In the genomic region with DNA sequence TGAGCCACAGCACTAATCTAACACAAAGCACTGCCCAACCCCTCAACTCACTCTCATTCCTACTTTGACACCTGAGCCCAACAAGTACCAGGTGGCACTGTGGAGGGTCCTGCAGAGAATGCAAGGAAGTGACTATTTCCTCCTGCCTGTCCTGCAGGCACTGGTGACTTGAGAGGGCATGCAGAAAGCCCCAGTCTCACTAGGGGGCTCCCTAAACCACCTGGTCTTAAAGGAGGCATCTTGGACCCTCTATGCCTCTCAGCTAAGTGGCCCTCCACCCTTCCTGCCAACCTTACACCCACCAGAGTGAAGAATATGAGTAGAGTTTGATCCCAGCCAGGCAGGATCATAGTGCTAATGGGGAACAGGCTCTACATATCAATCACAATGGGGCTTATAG, we compare ENCODE assay signal across 7 cellular contexts. TPM values are rescaled to one million over a fixed set of nuclear protein-coding genes. Genes with fewer than 3 reads are reported as not detected.
A peak's percentile ranks its signal among the peaks of the same experiment; 100 is the strongest.
DNase-seq lines count a peak whose midpoint lies in the region; ATAC-seq, FAIRE-seq and TF ChIP-seq lines count a peak whose summit lies in the region.
"Had no signal": no experiment of that assay in that cellular context is flagged by ENCODE, and none has a peak within 500 bp of the region (broad histone marks: within the 10 kb centered on the region; RNA-seq: fewer than 3 reads in every experiment).

No MANE protein-coding gene starts in this region.

- no peak overlapping the region for H3K27ac ChIP-seq in kidney (ENCODE audit: low read depth in 2 of 2, low read length in 2 of 2)

- H3K4me3 ChIP-seq in GM12865 (ENCODE audit: low read depth, low read length) (no peak overlapping the region), kidney (ENCODE audit: low read length in 2 of 2) (no peak overlapping the region)

- intact Hi-C loops in kidney (cut with DNase I), result no loop called here

- H3K4me1 ChIP-seq in kidney (ENCODE audit: control insufficient read depth in 1 of 2, insufficient read depth in 1 of 2, low read depth in 1 of 2, low read length in 2 of 2), result peaks cover 4 to 25% of the 10 kb centered on the region in 2 donors

- H3K36me3 ChIP-seq in kidney (ENCODE audit: control insufficient read depth in 1 of 2, insufficient read depth in 2 of 2, low read length in 2 of 2), result no peaks in the 10 kb centered on the region

- no peaks in the 10 kb centered on the region for H3K9me3 ChIP-seq in kidney (ENCODE audit: control insufficient read depth in 1 of 2, low read length in 2 of 2)

- no peak overlapping the region for H3K9ac ChIP-seq in kidney (ENCODE audit: low read length in 2 of 2)

- FAIRE-seq in kidney (lab: Jason Lieb, UNC), result no peak

- no peak for ATAC-seq in GM18520 (IDR thresholded peaks at IDR 0.05; ENCODE audit: unreplicated experiment)

- TF ChIP-seq CTCF in GM12865 (IDR thresholded peaks at IDR 0.05; ENCODE audit: insufficient read depth, low read depth, low read length, missing control alignments) (peak; percentile 41), kidney (IDR thresholded peaks at IDR 0.05; ENCODE audit: borderline replicate concordance, extremely low read depth, insufficient read depth) (no peak)

- peak; percentile 39 for DNase-seq in GM12865 (ENCODE audit: low read depth)
- DNase-seq in NCI-H524 (lab: John Stamatoyannopoulos, UW), result peak; percentile 4 to 71
- peak; percentile 13 for DNase-seq in glomerular visceral epithelial cell (ENCODE audit: extremely low spot score)
- no peak for DNase-seq in kidney
- DNase-seq in activated CD4-positive, CD25-positive, alpha-beta regulatory T cell (lab: John Stamatoyannopoulos, UW), result no peak

RNA-seq across cellular contexts. Expression of a gene that starts 15.2 kb away (rescaled TPM):
- total RNA-seq in kidney, result 1.9 TPM
- polyA plus RNA-seq in kidney (ENCODE audit: insufficient read depth, low read depth, low replicate concordance), result 0.71 TPM

RNA-seq across cellular contexts. Expression of a gene that starts 27.4 kb away (rescaled TPM):
- 102 TPM for total RNA-seq in kidney
- polyA plus RNA-seq in kidney (ENCODE audit: insufficient read depth, low read depth, low replicate concordance), result 29.8 TPM

RNA-seq across cellular contexts. Expression of a gene that starts 28.6 kb away (rescaled TPM):
- 0.16 TPM for total RNA-seq in kidney
- polyA plus RNA-seq in kidney (ENCODE audit: insufficient read depth, low read depth, low replicate concordance), result not detected
- total RNA-seq: lower leg skin had no signal

RNA-seq across cellular contexts. Expression of a gene that starts 38.1 kb away (rescaled TPM):
- 6.3 TPM for total RNA-seq in kidney
- polyA plus RNA-seq in kidney (ENCODE audit: insufficient read depth, low read depth, low replicate concordance), result 9.1 TPM

RNA-seq across cellular contexts. Expression of a gene that starts 41.5 kb away (rescaled TPM):
- total RNA-seq in kidney, result 0.54 TPM
- not detected for polyA plus RNA-seq in kidney (ENCODE audit: insufficient read depth, low read depth, low replicate concordance)

Comparison
In these comparisons a context has a peak if more than half of its experiments do, and no peak if none do; other contexts are left out.
1. DNase-seq: peak in GM12865 (single experiment), NCI-H524 (2 of 2) and glomerular visceral epithelial cell (single experiment); none in kidney (single experiment) and activated CD4-positive, CD25-positive, alpha-beta regulatory T cell (0 of 4).